ENCODE assay signal across 8 cellular contexts in genomic region chr16:27269300-27270150, GRCh38. TPM values are rescaled to one million over a fixed set of nuclear protein-coding genes. Genes with fewer than 3 reads are reported as not detected.
DNase-seq lines count a peak whose midpoint lies in the region; ATAC-seq and TF ChIP-seq lines count a peak whose summit lies in the region.

No MANE protein-coding gene starts in this region.

- peaks cover 12% of the 10 kb centered on the region for H3K36me3 Mint-ChIP-seq in CD4-positive, alpha-beta T cell (ENCODE audit: low read depth)
- peaks cover 14% of the 10 kb centered on the region for H3K36me3 Mint-ChIP-seq in effector memory CD8-positive, alpha-beta T cell (ENCODE audit: insufficient read depth)
- no peaks in the 10 kb centered on the region for H3K36me3 Mint-ChIP-seq in osteocyte (ENCODE audit: unreplicated experiment)

- H2AFZ ChIP-seq in OCI-LY1 (ENCODE audit: low read length), result no peak overlapping the region

- H3K9me3 Mint-ChIP-seq in CD4-positive, alpha-beta T cell, result no peaks in the 10 kb centered on the region
- no peaks in the 10 kb centered on the region for H3K9me3 Mint-ChIP-seq in effector memory CD8-positive, alpha-beta T cell
- no peaks in the 10 kb centered on the region for H3K9me3 Mint-ChIP-seq in osteocyte (ENCODE audit: unreplicated experiment)

- 0 out of 2 replicates have a peak, but pooled peaks cover 3% of the 10 kb centered on the region for H3F3A ChIP-seq in OCI-LY1 (ENCODE audit: insufficient read depth, low read length)

- no peak for TF ChIP-seq CTCF in CD4-positive, alpha-beta T cell (IDR thresholded peaks at IDR 0.05)
- TF ChIP-seq CTCF in OCI-LY1 (IDR thresholded peaks at IDR 0.05; ENCODE audit: low read length) (no peak), osteocyte (IDR thresholded peaks at IDR 0.05) (no peak)

- no peaks in the 10 kb centered on the region for H3K27me3 ChIP-seq in CD4-positive, alpha-beta T cell (ENCODE audit: control insufficient read depth, insufficient read depth, low read length)
- no peaks in the 10 kb centered on the region for H3K27me3 ChIP-seq in OCI-LY1 (ENCODE audit: insufficient read depth, low read length)

- peak overlapping the region; percentile 98 for H3K27ac Mint-ChIP-seq in CD4-positive, alpha-beta T cell
- peak overlapping the region; percentile 97 to 99 for H3K27ac Mint-ChIP-seq in effector memory CD8-positive, alpha-beta T cell
- H3K27ac Mint-ChIP-seq in osteocyte (ENCODE audit: unreplicated experiment), result peak overlapping the region; percentile 91

- CTCF ChIA-PET in CD4-positive, alpha-beta T cell (lab: Charles Lee), result interaction anchor here (1.0 to 3.2 kb wide), 2 partner anchors 34 to 87 kb away, joined by 3 to 15 read pairs; no protein-coding TSS in a partner anchor

- H3K79me2 ChIP-seq in OCI-LY1 (ENCODE audit: insufficient read depth, low read length), result no peaks in the 10 kb centered on the region

- H3K9me3 ChIP-seq in CD4-positive, alpha-beta T cell (ENCODE audit: control insufficient read depth, low read length), result no peaks in the 10 kb centered on the region
- H3K9me3 ChIP-seq in OCI-LY1 (ENCODE audit: low read length), result no peaks in the 10 kb centered on the region

- peaks cover 76% of the 10 kb centered on the region for H3K4me1 ChIP-seq in OCI-LY1 (ENCODE audit: insufficient read depth, low read length, severe bottlenecking)

- peaks cover 75% of the 10 kb centered on the region for H3K4me1 Mint-ChIP-seq in CD4-positive, alpha-beta T cell (ENCODE audit: low read depth)
- H3K4me1 Mint-ChIP-seq in effector memory CD8-positive, alpha-beta T cell (ENCODE audit: low read depth in 2 of 2), result peaks cover 18 to 24% of the 10 kb centered on the region in 2 donors
- H3K4me1 Mint-ChIP-seq in osteocyte (ENCODE audit: unreplicated experiment), result peaks cover 9% of the 10 kb centered on the region

- POLR2A ChIA-PET in CD4-positive, alpha-beta T cell (lab: Charles Lee), result interaction anchor here (1.0 to 2.7 kb wide), 3 partner anchors 12 to 98 kb away, joined by 3 to 18 read pairs (median 3); no protein-coding TSS in a partner anchor

- H3K27ac ChIP-seq in CD4-positive, alpha-beta T cell (ENCODE audit: low read depth, low read length), result peak overlapping the region; percentile 81
- H3K27ac ChIP-seq in OCI-LY1 (ENCODE audit: low read depth, low read length, poor library complexity, severe bottlenecking), result peak overlapping the region; percentile 59

- peak overlapping the region; percentile 100 for H3K4me3 Mint-ChIP-seq in CD4-positive, alpha-beta T cell
- peak overlapping the region; percentile 89 to 93 for H3K4me3 Mint-ChIP-seq in effector memory CD8-positive, alpha-beta T cell
- peak overlapping the region; percentile 89 for H3K4me3 Mint-ChIP-seq in osteocyte (ENCODE audit: unreplicated experiment)

- DNase-seq in CD4-positive, alpha-beta T cell, result no peak
- DNase-seq in effector memory CD8-positive, alpha-beta T cell, result no peak
- peak; percentile 8 for DNase-seq in osteocyte (ENCODE audit: extremely low spot score, unreplicated experiment)
- DNase-seq in NCI-H128 (lab: John Stamatoyannopoulos, UW; ENCODE audit: unreplicated experiment), result no peak
- DNase-seq in SHP77 (lab: John Stamatoyannopoulos, UW), result no peak
- DNase-seq in activated effector memory CD4-positive, alpha-beta T cell treated with anti-CD3 and anti-CD28 coated beads, Interleukin-2, amount 50 U/mL, for 16 hours, result no peak

- H3K4me2 ChIP-seq in OCI-LY1 (ENCODE audit: low read length), result peak overlapping the region; percentile 83

- no peaks in the 10 kb centered on the region for H3K27me3 Mint-ChIP-seq in CD4-positive, alpha-beta T cell
- H3K27me3 Mint-ChIP-seq in effector memory CD8-positive, alpha-beta T cell, result no peaks in the 10 kb centered on the region
- H3K27me3 Mint-ChIP-seq in osteocyte (ENCODE audit: unreplicated experiment), result no peaks in the 10 kb centered on the region

- H3K9ac ChIP-seq in OCI-LY1 (ENCODE audit: low read length), result peak overlapping the region; percentile 84

- H3K9me2 ChIP-seq in OCI-LY1 (ENCODE audit: low read depth, low read length), result no peaks in the 10 kb centered on the region

- H3K36me3 ChIP-seq in OCI-LY1 (ENCODE audit: insufficient read depth, low read length), result no peaks in the 10 kb centered on the region

- peak overlapping the region; percentile 80 for H3K4me3 ChIP-seq in OCI-LY1 (ENCODE audit: low read depth, low read length, poor library complexity, severe bottlenecking)

- intact Hi-C loops in CD4-positive, alpha-beta T cell (cut with DNase I, micrococcal nuclease), result loop anchor here (2.0 to 5.0 kb wide), 3 partner anchors 35 to 65 kb away; no protein-coding TSS in a partner anchor

- H4K20me1 ChIP-seq in OCI-LY1 (ENCODE audit: insufficient read depth, low read length), result no peaks in the 10 kb centered on the region

- ATAC-seq in CD4-positive, alpha-beta T cell (ENCODE audit: poor library complexity), result no peak
- no peak for ATAC-seq in effector memory CD8-positive, alpha-beta T cell (replicated peaks)
- no peak for ATAC-seq in GM18873 (IDR thresholded peaks at IDR 0.05; ENCODE audit: low FRiP score, unreplicated experiment)

RNA-seq across cellular contexts. Expression of gene NSMCE1, which starts 1.0 kb away (rescaled TPM):
- 10 to 100 TPM; 31.9 to 33.9 TPM for total RNA-seq in CD4-positive, alpha-beta T cell
- 26.4 and 28.3 TPM in 2 replicates for total RNA-seq in osteocyte

RNA-seq across cellular contexts. Expression of gene IL4R, which starts 44.2 kb away (rescaled TPM):
- total RNA-seq in CD4-positive, alpha-beta T cell, result 100 to 1,000 TPM; 145 to 147 TPM
- 34.5 and 35.9 TPM in 2 replicates for total RNA-seq in osteocyte
